ENCODE assay signal across 12 cellular contexts in genomic region chr15:80934761-80935221, GRCh38. TPM values are rescaled to one million over a fixed set of nuclear protein-coding genes. Genes with fewer than 3 reads are reported as not detected.
DNase-seq lines count a peak whose midpoint lies in the region; ATAC-seq, FAIRE-seq and TF ChIP-seq lines count a peak whose summit lies in the region.
"Had no signal": no experiment of that assay in that cellular context is flagged by ENCODE, and none has a peak within 500 bp of the region (broad histone marks: within the 10 kb centered on the region; RNA-seq: fewer than 3 reads in every experiment).

No MANE protein-coding gene starts in this region.

- no peaks in the 10 kb centered on the region; the same call in 2 of the 3 replicates for H3K4me1 ChIP-seq in A549
- peaks cover 10% of the 10 kb centered on the region for H3K4me1 ChIP-seq in mesenchymal stem cell (ENCODE audit: control insufficient read depth, insufficient read depth, low read depth, low read length)

- H2BK5ac ChIP-seq in mesenchymal stem cell (ENCODE audit: low read depth, low read length, poor library complexity, severe bottlenecking) = no peak overlapping the region

- H3K27ac ChIP-seq in A549 = no peak overlapping the region
- H3K27ac ChIP-seq in mesenchymal stem cell (ENCODE audit: low read length, poor library complexity, severe bottlenecking) = peak overlapping the region; percentile 56

- no peak overlapping the region for H2BK15ac ChIP-seq in mesenchymal stem cell (ENCODE audit: low read depth, poor library complexity, severe bottlenecking)

- H3K4me2 ChIP-seq in A549 (no peak overlapping the region), mesenchymal stem cell (ENCODE audit: low read length, poor library complexity, severe bottlenecking) (no peak overlapping the region)

- H3K9me3 ChIP-seq in A549 (no peaks in the 10 kb centered on the region), mesenchymal stem cell (ENCODE audit: control insufficient read depth, low read length) (no peaks in the 10 kb centered on the region)

- peaks cover 4% of the 10 kb centered on the region for H3K36me3 Mint-ChIP-seq in endothelial cell (ENCODE audit: low read depth, unreplicated experiment)

- peak overlapping the region; percentile 3 for H3K9ac ChIP-seq in mesenchymal stem cell (ENCODE audit: low read length)

- H2BK12ac ChIP-seq in mesenchymal stem cell (ENCODE audit: low read length in 2 of 2) = peak overlapping the region in 1 of 2 experiments; percentile 7

- 92% methylated on average over 3 of the region's 3 CpGs for WGBS in A549 (ENCODE audit: missing lambda C conversion rate)
- 39% methylated on average over 3 of the region's 3 CpGs for WGBS in mesenchymal stem cell

- no peak for TF ChIP-seq RAD21 in A549 (conservative IDR thresholded peaks at IDR 0.05 in 1 of 2, IDR thresholded peaks at IDR 0.05 in 1 of 2)

- no peak for FAIRE-seq in A549 (lab: Jason Lieb, UNC)
- FAIRE-seq: colon, GM12891 had no signal

- no peak overlapping the region for H3K23ac ChIP-seq in mesenchymal stem cell (ENCODE audit: low read length in 2 of 2)

- H3K27me3 ChIP-seq in mesenchymal stem cell (ENCODE audit: control insufficient read depth in 1 of 2, insufficient read depth in 1 of 2, low read length in 2 of 2) = no peaks in the 10 kb centered on the region

- H3K14ac ChIP-seq in mesenchymal stem cell (ENCODE audit: low read length in 2 of 2) = no peak overlapping the region

- TF ChIP-seq POLR2A in A549 (IDR thresholded peaks at IDR 0.05; ENCODE audit: low read length) = no peak

- TF ChIP-seq EP300 in A549 (IDR thresholded peaks at IDR 0.05) = no peak

- no peak overlapping the region for H2AK5ac ChIP-seq in mesenchymal stem cell (ENCODE audit: low read length, severe bottlenecking)

- H3K4me1 Mint-ChIP-seq in endothelial cell (ENCODE audit: unreplicated experiment) = peaks cover 14% of the 10 kb centered on the region

- CTCF ChIA-PET in A549 (lab: Yijun Ruan, JAX) = interaction anchor here (0.7 to 1.7 kb wide), 4 partner anchors 13 to 459 kb away, joined by 3 to 6 read pairs (median 3); no protein-coding TSS in a partner anchor

- no peak overlapping the region for H4K8ac ChIP-seq in mesenchymal stem cell (ENCODE audit: low read length)

- H3K36me3 ChIP-seq in mesenchymal stem cell (ENCODE audit: control insufficient read depth in 1 of 2, insufficient read depth in 2 of 2, low read depth in 1 of 2, low read length in 2 of 2) = peaks cover 11 to 94% of the 10 kb centered on the region in 2 experiments

- peaks cover 2% of the 10 kb centered on the region for H3K27me3 Mint-ChIP-seq in endothelial cell (ENCODE audit: unreplicated experiment)
- H3K27me3 Mint-ChIP-seq: CD4-positive, CD25-positive, alpha-beta regulatory T cell; stimulated activated naive B cell treated with anti-CD40 and anti-IgM and Interleukin-4, amounts not matched to agents 10 μg/mL and 1 μg/mL and 100 μg/mL, for 72 hours had no signal

- H3K18ac ChIP-seq in mesenchymal stem cell (ENCODE audit: low read depth in 1 of 2, low read length in 2 of 2) = no peak overlapping the region

- ATAC-seq in A549 = peak; percentile 57 to 74; a peak in 5 of 6 replicates
- ATAC-seq: stimulated activated naive B cell treated with anti-CD40 and anti-IgM and Interleukin-4, amounts not matched to agents 10 μg/mL and 1 μg/mL and 100 μg/mL, for 72 hours had no signal

- H3K4me3 ChIP-seq in A549 = no peak overlapping the region
- H3K4me3 ChIP-seq in mesenchymal stem cell (ENCODE audit: insufficient read depth in 1 of 2, low read depth in 1 of 2, low read length in 2 of 2) = no peak overlapping the region

- no peak overlapping the region for H2BK120ac ChIP-seq in mesenchymal stem cell (ENCODE audit: low read depth, low read length)

- POLR2A ChIA-PET in A549 (lab: Yijun Ruan, JAX) = no interaction called here

- H3K9me3 Mint-ChIP-seq in endothelial cell (ENCODE audit: unreplicated experiment) = no peaks in the 10 kb centered on the region
- H3K9me3 Mint-ChIP-seq: CD4-positive, CD25-positive, alpha-beta regulatory T cell; stimulated activated naive B cell treated with anti-CD40 and anti-IgM and Interleukin-4, amounts not matched to agents 10 μg/mL and 1 μg/mL and 100 μg/mL, for 72 hours had no signal

- TF ChIP-seq CTCF in A549 (IDR thresholded peaks at IDR 0.05) (no peak), endothelial cell (IDR thresholded peaks at IDR 0.05; ENCODE audit: unreplicated experiment) (no peak), GM20000 (IDR thresholded peaks at IDR 0.05; ENCODE audit: extremely low read depth, missing control alignments) (no peak)

- no peak overlapping the region for H4K91ac ChIP-seq in mesenchymal stem cell (ENCODE audit: low read length)

- peak in 1 of 2 experiments; percentile 20 for DNase-seq in A549 (ENCODE audit: low read depth in 1 of 2, low spot score in 1 of 2)
- peak; percentile 68 for DNase-seq in HS-27A (ENCODE audit: low read depth)
- peak; percentile 15 for DNase-seq in endothelial cell (ENCODE audit: low spot score)
- peak; percentile 68 for DNase-seq in mesenchymal stem cell
- DNase-seq in GM20000 (ENCODE audit: low spot score) = no peak
- no peak for DNase-seq in activated CD4-positive, alpha-beta T cell treated with anti-CD3 and anti-CD28 coated beads, Interleukin-2, amount 50 U/mL, for 4 hours
- DNase-seq in NCI-H524 (lab: John Stamatoyannopoulos, UW) = no peak
- DNase-seq in NCI-H524 treated with DMSO at 0.1 percent for 48 hours (lab: John Stamatoyannopoulos, UW) = no peak
- DNase-seq: CD4-positive, CD25-positive, alpha-beta regulatory T cell; stimulated activated naive B cell treated with anti-CD40 and anti-IgM and Interleukin-4, amounts not matched to agents 10 μg/mL and 1 μg/mL and 100 μg/mL, for 72 hours had no signal

- no peak overlapping the region for H3K4ac ChIP-seq in mesenchymal stem cell (ENCODE audit: low read depth in 1 of 2, low read length in 2 of 2)

- H3K27ac Mint-ChIP-seq in endothelial cell (ENCODE audit: unreplicated experiment) = peak overlapping the region; percentile 4
- H3K27ac Mint-ChIP-seq: CD4-positive, CD25-positive, alpha-beta regulatory T cell; stimulated activated naive B cell treated with anti-CD40 and anti-IgM and Interleukin-4, amounts not matched to agents 10 μg/mL and 1 μg/mL and 100 μg/mL, for 72 hours had no signal

- H2AFZ ChIP-seq in mesenchymal stem cell (ENCODE audit: low read depth, low read length) = no peak overlapping the region

- no peaks in the 10 kb centered on the region for H3K79me1 ChIP-seq in mesenchymal stem cell (replicated peaks; ENCODE audit: low read length, poor library complexity, severe bottlenecking)

- no peak overlapping the region for H3K4me3 Mint-ChIP-seq in endothelial cell (ENCODE audit: unreplicated experiment)
- H3K4me3 Mint-ChIP-seq: CD4-positive, CD25-positive, alpha-beta regulatory T cell; stimulated activated naive B cell treated with anti-CD40 and anti-IgM and Interleukin-4, amounts not matched to agents 10 μg/mL and 1 μg/mL and 100 μg/mL, for 72 hours had no signal

TF ChIP-seq in A549, 52 proteins besides CTCF, POLR2A, EP300 and RAD21 (continues in another document):
- TF ChIP-seq E2F6 (IDR thresholded peaks at IDR 0.05; ENCODE audit: borderline replicate concordance, low read depth) (no peak), NFE2L2 (conservative IDR thresholded peaks at IDR 0.05; ENCODE audit: low read length) (no peak), MAX (IDR thresholded peaks at IDR 0.05) (no peak), HDAC2 (IDR thresholded peaks at IDR 0.05) (no peak), BHLHE40 (IDR thresholded peaks at IDR 0.05; ENCODE audit: low read depth, low read length) (no peak), HES2 (IDR thresholded peaks at IDR 0.05) (no peak), POLR2AphosphoS2 (conservative IDR thresholded peaks at IDR 0.05; ENCODE audit: low read length) (no peak), SREBF2 (IDR thresholded peaks at IDR 0.05) (no peak), CHD2 (IDR thresholded peaks at IDR 0.05; ENCODE audit: low read length, partially characterized antibody) (no peak), CEBPB (IDR thresholded peaks at IDR 0.05) (no peak), JUNB (IDR thresholded peaks at IDR 0.05) (no peak)

RNA-seq across cellular contexts. Expression of gene MESD, which starts 54.8 kb away (rescaled TPM):
- polyA plus RNA-seq in A549 (2011; rRNA removed) (29.6 and 35.6 TPM in 2 replicates), A549 (2017; fragmentation: RNase III; extraction: RNeasy Plus Mini Kit Qiagen cat#74134 plus additional on column Dnase treatment) (39.2 to 41.0 TPM (median 39.4 TPM) in 3 replicates)
- 14.6 and 16.2 TPM in 2 replicates for polyA plus RNA-seq in A549 (2012; cell fraction: cytosol; rRNA removed)
- polyA plus RNA-seq in A549 (2012; cell fraction: nucleus; rRNA removed) = 8.1 and 10.2 TPM in 2 replicates
- 11.4 and 11.5 TPM in 2 replicates for polyA minus RNA-seq in A549 (2011; rRNA and poly(A)+ RNA removed)
- total RNA-seq in endothelial cell (ENCODE audit: unreplicated experiment) = 35.7 TPM
- 31.1 TPM for polyA plus RNA-seq in mesenchymal stem cell (2013, experiment 1 of 2)
- polyA plus RNA-seq in mesenchymal stem cell (2013, experiment 2 of 2) = 31.8 TPM

Comparison
In these comparisons a context has a peak if more than half of its experiments do, and no peak if none do; other contexts are left out.
1. DNase-seq: peak in HS-27A (single experiment), endothelial cell (single experiment) and mesenchymal stem cell (single experiment); none in GM20000 (single experiment), activated CD4-positive, alpha-beta T cell treated with anti-CD3 and anti-CD28 coated beads, Interleukin-2, amount 50 U/mL, for 4 hours (0 of 2), NCI-H524 (0 of 2) and NCI-H524 treated with DMSO at 0.1 percent for 48 hours (single experiment).